34 cellular contexts compared by ENCODE assay signal in the genomic region with DNA sequence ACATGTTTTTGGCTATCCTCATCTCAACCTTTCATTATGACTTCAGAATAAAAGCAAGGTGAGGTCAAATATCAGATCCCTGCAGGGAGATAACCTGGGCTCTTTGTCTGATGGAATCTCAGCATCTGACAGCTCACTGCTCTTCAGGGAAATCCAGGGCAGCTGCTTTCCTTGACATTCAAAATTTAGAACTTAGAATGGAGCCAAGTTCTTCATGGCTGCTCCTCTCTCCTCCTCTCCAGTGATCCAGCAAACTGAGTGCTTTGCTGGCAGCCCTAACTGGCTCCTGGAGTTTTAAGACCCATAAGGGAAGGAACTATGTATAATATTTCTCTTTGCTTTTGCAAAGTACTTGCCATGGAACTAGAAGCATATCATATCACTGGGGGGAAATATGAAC.
"Had no signal": no experiment of that assay in that cellular context is flagged by ENCODE, and none has a peak within 500 bp of the region (broad histone marks: within the 10 kb centered on the region; RNA-seq: fewer than 3 reads in every experiment).

No MANE protein-coding gene starts in this region.

- H3K4me3 Mint-ChIP-seq: activated B cell treated with CpG ODN at 0.5 μM for 24 hours; activated CD4-positive, alpha-beta memory T cell treated with anti-CD3 and anti-CD28 coated beads for 36 hours; activated CD4-positive, alpha-beta T cell treated with anti-CD3 and anti-CD28 coated beads, Interleukin-2, amount 10 ng/mL, durations not matched to agents 24 days and 14 days; activated CD8-positive, alpha-beta T cell treated with anti-CD3 and anti-CD28 coated beads for 36 hours; activated naive CD4-positive, alpha-beta T cell treated with anti-CD3 and anti-CD28 coated beads, Interleukin-2, amount 10 ng/mL, durations not matched to agents 7 days and 5 days; activated naive CD4-positive, alpha-beta T cell treated with anti-CD3 and anti-CD28 coated beads, Interleukin-2, amount 50 U/mL, for 24 hours; activated naive CD8-positive, alpha-beta T cell; activated naive CD8-positive, alpha-beta T cell treated with anti-CD3 and anti-CD28 coated beads, Interleukin-2, amount 10 ng/mL, durations not matched to agents 7 days and 5 days; activated naive CD8-positive, alpha-beta T cell treated with anti-CD3 and anti-CD28 coated beads, Interleukin-2, amount 50 U/mL, for 24 hours; activated T-cell treated with anti-CD3 and anti-CD28 coated beads, Interleukin-2, amount 50 U/mL, for 4 hours; activated T-cell treated with anti-CD3 and anti-CD28 coated beads, Interleukin-2, amount 50 U/mL, for 72 hours; activated T-helper 1 cell treated with anti-CD3 and anti-CD28 coated beads, Interleukin-12 subunit alpha, Interleukin-12 subunit beta, Interleukin-2, Interleukin-4 antibody, amounts not matched to agents 30 ng/mL and 10 ng/mL and 1 ng/mL, durations not matched to agents 14 hours and 24 hours and 36 hours; activated T-helper 17 cell treated with anti-CD3 and anti-CD28 coated beads, Interleukin-2, amount 50 U/mL, for 72 hours; brain; central memory CD8-positive, alpha-beta T cell; T-helper 1 cell treated with Interleukin-12 subunit alpha and Interleukin-12 subunit beta and Interleukin-4 antibody, amounts not matched to agents 30 μg/mL and 1 μg/mL, for 36 hours; T-helper 2 cell treated with Interferon-gamma antibody and Interleukin-4, amounts not matched to agents 5 μg/mL and 100 μg/mL, for 36 hours had no signal

- H3K27ac Mint-ChIP-seq: activated B cell treated with CpG ODN at 0.5 μM for 24 hours; activated CD4-positive, alpha-beta memory T cell treated with anti-CD3 and anti-CD28 coated beads for 36 hours; activated CD4-positive, alpha-beta T cell treated with anti-CD3 and anti-CD28 coated beads, Interleukin-2, amount 10 ng/mL, durations not matched to agents 24 days and 14 days; activated CD8-positive, alpha-beta T cell treated with anti-CD3 and anti-CD28 coated beads for 36 hours; activated naive CD4-positive, alpha-beta T cell treated with anti-CD3 and anti-CD28 coated beads, Interleukin-2, amount 50 U/mL, for 24 hours; activated naive CD8-positive, alpha-beta T cell; activated naive CD8-positive, alpha-beta T cell treated with anti-CD3 and anti-CD28 coated beads, Interleukin-2, amount 10 ng/mL, durations not matched to agents 7 days and 5 days; activated naive CD8-positive, alpha-beta T cell treated with anti-CD3 and anti-CD28 coated beads, Interleukin-2, amount 50 U/mL, for 24 hours; activated T-cell treated with anti-CD3 and anti-CD28 coated beads, Interleukin-2, amount 50 U/mL, for 72 hours; activated T-helper 1 cell treated with anti-CD3 and anti-CD28 coated beads, Interleukin-12 subunit alpha, Interleukin-12 subunit beta, Interleukin-2, Interleukin-4 antibody, amounts not matched to agents 30 ng/mL and 10 ng/mL and 1 ng/mL, durations not matched to agents 14 hours and 24 hours and 36 hours; activated T-helper 17 cell treated with anti-CD3 and anti-CD28 coated beads, Interleukin-2, amount 50 U/mL, for 72 hours; T-helper 1 cell treated with Interleukin-12 subunit alpha and Interleukin-12 subunit beta and Interleukin-4 antibody, amounts not matched to agents 30 μg/mL and 1 μg/mL, for 36 hours; T-helper 2 cell treated with Interferon-gamma antibody and Interleukin-4, amounts not matched to agents 5 μg/mL and 100 μg/mL, for 36 hours had no signal

- H3K4me1 Mint-ChIP-seq: activated B cell treated with CpG ODN at 0.5 μM for 24 hours; activated CD4-positive, alpha-beta T cell treated with anti-CD3 and anti-CD28 coated beads, Interleukin-2, amount 10 ng/mL, durations not matched to agents 24 days and 14 days; activated naive CD4-positive, alpha-beta T cell treated with anti-CD3 and anti-CD28 coated beads, Interleukin-2, amount 10 ng/mL, durations not matched to agents 7 days and 5 days; activated naive CD4-positive, alpha-beta T cell treated with anti-CD3 and anti-CD28 coated beads, Interleukin-2, amount 50 U/mL, for 24 hours; activated naive CD8-positive, alpha-beta T cell treated with anti-CD3 and anti-CD28 coated beads, Interleukin-2, amount 10 ng/mL, durations not matched to agents 7 days and 5 days; activated naive CD8-positive, alpha-beta T cell treated with anti-CD3 and anti-CD28 coated beads, Interleukin-2, amount 50 U/mL, for 24 hours; activated T-helper 17 cell treated with anti-CD3 and anti-CD28 coated beads, Interleukin-2, amount 50 U/mL, for 72 hours; central memory CD8-positive, alpha-beta T cell had no signal

- DNase-seq: activated B cell treated with CpG ODN at 0.5 μM for 24 hours; activated CD4-positive, alpha-beta memory T cell treated with anti-CD3 and anti-CD28 coated beads for 36 hours; activated CD4-positive, alpha-beta T cell treated with anti-CD3 and anti-CD28 coated beads for 4 hours; activated CD4-positive, alpha-beta T cell treated with anti-CD3 and anti-CD28 coated beads, Interleukin-2, amount 10 ng/mL, durations not matched to agents 24 days and 14 days; activated CD4-positive, alpha-beta T cell treated with anti-CD3 and anti-CD28 coated beads, Interleukin-2, amount 50 U/mL, for 1 hour; activated CD4-positive, alpha-beta T cell treated with anti-CD3 and anti-CD28 coated beads, Interleukin-2, amount 50 U/mL, for 4 hours; activated CD4-positive, CD25-positive, alpha-beta regulatory T cell treated with anti-CD3 and anti-CD28 coated beads, Interleukin-2, amount 50 U/mL, for 72 hours; activated CD8-positive, alpha-beta memory T cell treated with anti-CD3 and anti-CD28 coated beads, Interleukin-2, amount 50 U/mL, for 4 hours; activated CD8-positive, alpha-beta T cell treated with anti-CD3 and anti-CD28 coated beads for 36 hours; activated effector memory CD4-positive, alpha-beta T cell treated with anti-CD3 and anti-CD28 coated beads, Interleukin-2, amount 50 U/mL, for 16 hours; activated gamma-delta T cell treated with Interleukin-2 at 50 U/mL for 16 hours; activated naive CD4-positive, alpha-beta T cell; activated naive CD4-positive, alpha-beta T cell treated with anti-CD3 and anti-CD28 coated beads, Interleukin-2, amount 10 ng/mL, durations not matched to agents 7 days and 5 days; activated naive CD8-positive, alpha-beta T cell treated with anti-CD3 and anti-CD28 coated beads, Interleukin-2, amount 10 ng/mL, durations not matched to agents 7 days and 5 days; activated naive CD8-positive, alpha-beta T cell treated with anti-CD3 and anti-CD28 coated beads, Interleukin-2, amount 50 U/mL, for 24 hours; activated T-cell treated with anti-CD3 and anti-CD28 coated beads for 4 hours; activated T-cell treated with anti-CD3 and anti-CD28 coated beads, Interleukin-2, amount 50 U/mL, for 1 hour; activated T-cell treated with anti-CD3 and anti-CD28 coated beads, Interleukin-2, amount 50 U/mL, for 4 hours; activated T-cell treated with anti-CD3 and anti-CD28 coated beads, Interleukin-2, amount 50 U/mL, for 72 hours; amygdala; anterior cingulate cortex; caudate nucleus; cerebellar nuclear complex; T-helper 1 cell; T-helper 2 cell; T-helper 9 cell had no signal

- H3K36me3 Mint-ChIP-seq: activated CD4-positive, alpha-beta memory T cell treated with anti-CD3 and anti-CD28 coated beads for 36 hours; activated naive CD4-positive, alpha-beta T cell treated with anti-CD3 and anti-CD28 coated beads, Interleukin-2, amount 10 ng/mL, durations not matched to agents 7 days and 5 days; activated naive CD4-positive, alpha-beta T cell treated with anti-CD3 and anti-CD28 coated beads, Interleukin-2, amount 50 U/mL, for 24 hours; activated naive CD8-positive, alpha-beta T cell; activated naive CD8-positive, alpha-beta T cell treated with anti-CD3 and anti-CD28 coated beads, Interleukin-2, amount 10 ng/mL, durations not matched to agents 7 days and 5 days; brain had no signal

- H3K27me3 Mint-ChIP-seq: activated B cell treated with CpG ODN at 0.5 μM for 24 hours; activated CD4-positive, alpha-beta memory T cell treated with anti-CD3 and anti-CD28 coated beads for 36 hours; activated CD4-positive, alpha-beta T cell treated with anti-CD3 and anti-CD28 coated beads, Interleukin-2, amount 10 ng/mL, durations not matched to agents 24 days and 14 days; activated CD8-positive, alpha-beta T cell treated with anti-CD3 and anti-CD28 coated beads for 36 hours; activated naive CD4-positive, alpha-beta T cell treated with anti-CD3 and anti-CD28 coated beads, Interleukin-2, amount 10 ng/mL, durations not matched to agents 7 days and 5 days; activated naive CD4-positive, alpha-beta T cell treated with anti-CD3 and anti-CD28 coated beads, Interleukin-2, amount 50 U/mL, for 24 hours; activated naive CD8-positive, alpha-beta T cell; activated naive CD8-positive, alpha-beta T cell treated with anti-CD3 and anti-CD28 coated beads, Interleukin-2, amount 10 ng/mL, durations not matched to agents 7 days and 5 days; activated naive CD8-positive, alpha-beta T cell treated with anti-CD3 and anti-CD28 coated beads, Interleukin-2, amount 50 U/mL, for 24 hours; activated T-helper 17 cell treated with anti-CD3 and anti-CD28 coated beads, Interleukin-2, amount 50 U/mL, for 72 hours; brain; central memory CD8-positive, alpha-beta T cell had no signal

- H3K9me3 Mint-ChIP-seq: activated B cell treated with CpG ODN at 0.5 μM for 24 hours; activated CD4-positive, alpha-beta memory T cell treated with anti-CD3 and anti-CD28 coated beads for 36 hours; activated CD4-positive, alpha-beta T cell treated with anti-CD3 and anti-CD28 coated beads, Interleukin-2, amount 10 ng/mL, durations not matched to agents 24 days and 14 days; activated CD8-positive, alpha-beta T cell treated with anti-CD3 and anti-CD28 coated beads for 36 hours; activated naive CD4-positive, alpha-beta T cell treated with anti-CD3 and anti-CD28 coated beads, Interleukin-2, amount 10 ng/mL, durations not matched to agents 7 days and 5 days; activated naive CD4-positive, alpha-beta T cell treated with anti-CD3 and anti-CD28 coated beads, Interleukin-2, amount 50 U/mL, for 24 hours; activated naive CD8-positive, alpha-beta T cell treated with anti-CD3 and anti-CD28 coated beads, Interleukin-2, amount 10 ng/mL, durations not matched to agents 7 days and 5 days; activated naive CD8-positive, alpha-beta T cell treated with anti-CD3 and anti-CD28 coated beads, Interleukin-2, amount 50 U/mL, for 24 hours; activated T-cell treated with anti-CD3 and anti-CD28 coated beads, Interleukin-2, amount 50 U/mL, for 72 hours; activated T-helper 1 cell treated with anti-CD3 and anti-CD28 coated beads, Interleukin-12 subunit alpha, Interleukin-12 subunit beta, Interleukin-2, Interleukin-4 antibody, amounts not matched to agents 30 ng/mL and 10 ng/mL and 1 ng/mL, durations not matched to agents 14 hours and 24 hours and 36 hours; activated T-helper 17 cell treated with anti-CD3 and anti-CD28 coated beads, Interleukin-2, amount 50 U/mL, for 72 hours; T-helper 1 cell treated with Interleukin-12 subunit alpha and Interleukin-12 subunit beta and Interleukin-4 antibody, amounts not matched to agents 30 μg/mL and 1 μg/mL, for 36 hours; T-helper 2 cell treated with Interferon-gamma antibody and Interleukin-4, amounts not matched to agents 5 μg/mL and 100 μg/mL, for 36 hours had no signal
